Comparison of ENCODE assay signal across 18 cellular contexts in the genomic region with DNA sequence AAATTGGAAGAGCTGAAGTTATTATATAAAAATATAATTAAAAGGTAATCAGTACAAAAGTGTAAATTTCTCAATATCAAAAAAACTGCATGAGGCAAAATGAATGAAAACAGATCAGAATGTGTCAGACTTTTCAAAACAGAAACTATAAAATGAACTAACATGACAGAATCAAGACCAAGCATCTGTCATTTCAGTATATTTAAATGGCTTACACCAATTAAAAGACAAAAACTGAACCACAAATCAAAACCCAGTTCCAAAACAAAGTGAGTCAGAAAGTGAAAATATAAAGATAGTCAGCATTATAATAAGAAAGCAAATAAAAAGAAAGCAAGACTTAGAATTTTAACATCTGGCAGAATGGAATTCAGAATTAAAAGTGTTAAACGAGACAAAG.
DNase-seq lines count a peak whose midpoint lies in the region; ATAC-seq, FAIRE-seq and TF ChIP-seq lines count a peak whose summit lies in the region.
"Had no signal": no experiment of that assay in that cellular context is flagged by ENCODE, and none has a peak within 500 bp of the region (broad histone marks: within the 10 kb centered on the region; RNA-seq: fewer than 3 reads in every experiment).

No MANE protein-coding gene starts in this region.

- H3K36me3 ChIP-seq in ACC112 (ENCODE audit: insufficient read depth, low read length) (no peaks in the 10 kb centered on the region), Loucy (ENCODE audit: insufficient read depth, low read length) (no peaks in the 10 kb centered on the region), GM12878 (ENCODE audit: control insufficient read depth in 2 of 2, insufficient read depth in 2 of 2, low read length in 1 of 2) (no peaks in the 10 kb centered on the region), mesendoderm (ENCODE audit: control insufficient read depth, insufficient read depth, low read length) (no peaks in the 10 kb centered on the region)

- no peaks in the 10 kb centered on the region for H3F3A ChIP-seq in Loucy (ENCODE audit: low read depth)

- no peak overlapping the region for H2BK120ac ChIP-seq in mesendoderm (ENCODE audit: low read depth, low read length)

- no peak for TF ChIP-seq EP300 in GM12878 (IDR thresholded peaks at IDR 0.05; ENCODE audit: borderline replicate concordance in 1 of 2, control insufficient read depth in 1 of 2, low read depth in 2 of 2, low read length in 2 of 2)

- RAD21 ChIA-PET in GM12878 (lab: Charles Lee; ENCODE audit: unreplicated experiment), result no interaction called here

- intact Hi-C loops in GM12878 (cut with micrococcal nuclease; ENCODE audit: unreplicated experiment), result loop anchor here (10.0 kb wide), 1 partner anchor 279 kb away; no protein-coding TSS in a partner anchor

- no peak for FAIRE-seq in GM12878 (lab: Jason Lieb, UNC)
- FAIRE-seq: GM12892 had no signal

- H2AFZ ChIP-seq in ACC112 (ENCODE audit: low read length, unreplicated experiment) (peak overlapping the region; percentile 61), Loucy (ENCODE audit: low read length) (peak overlapping the region; percentile 52; the same call in 1 of the 2 replicates), GM12878 (ENCODE audit: control insufficient read depth, low read depth, low read length) (no peak overlapping the region)

- no peak overlapping the region for H3K4ac ChIP-seq in mesendoderm (ENCODE audit: low read depth, low read length)

- CTCF ChIA-PET in GM12878 (lab: Yijun Ruan, JAX), result no interaction called here

- H4K20me1 ChIP-seq in Loucy (ENCODE audit: insufficient read depth, low read length, poor library complexity, severe bottlenecking), result no peaks in the 10 kb centered on the region
- no peaks in the 10 kb centered on the region for H4K20me1 ChIP-seq in GM12878 (ENCODE audit: control insufficient read depth, insufficient read depth)

- no peaks in the 10 kb centered on the region for H3K79me1 ChIP-seq in mesendoderm (ENCODE audit: low read length)

- ATAC-seq in GM18867 (IDR thresholded peaks at IDR 0.05; ENCODE audit: unreplicated experiment) (peak; percentile 63), GM12878 (no peak; the same call in 2 of the 3 replicates), HG02763 (IDR thresholded peaks at IDR 0.05; ENCODE audit: unreplicated experiment) (no peak)

- H3K36me3 Mint-ChIP-seq in HFFc6 (ENCODE audit: low read depth), result no peaks in the 10 kb centered on the region

- H2BK5ac ChIP-seq in mesendoderm (ENCODE audit: low read length), result no peak overlapping the region

- no peak overlapping the region for H2BK15ac ChIP-seq in mesendoderm (replicated peaks; ENCODE audit: low read depth)

- SMC1A ChIA-PET in GM12878 (lab: Charles Lee; ENCODE audit: uncharacterized antibody, unreplicated experiment), result no interaction called here

- H3K56ac ChIP-seq in mesendoderm (ENCODE audit: low read length), result no peak overlapping the region

- no peaks in the 10 kb centered on the region for H3K79me2 ChIP-seq in ACC112 (ENCODE audit: control insufficient read depth, insufficient read depth, low read length, unreplicated experiment)
- H3K79me2 ChIP-seq in Loucy (ENCODE audit: insufficient read depth, low read length), result no peaks in the 10 kb centered on the region
- no peaks in the 10 kb centered on the region for H3K79me2 ChIP-seq in GM12878 (ENCODE audit: control insufficient read depth, insufficient read depth, low read length)
- no peaks in the 10 kb centered on the region for H3K79me2 ChIP-seq in mesendoderm (ENCODE audit: control insufficient read depth, insufficient read depth, low read length)

- H4K8ac ChIP-seq in mesendoderm (ENCODE audit: low read depth, low read length), result no peak overlapping the region

- H3K9me3 ChIP-seq in Loucy (ENCODE audit: insufficient read depth, low read depth, low read length) (no peaks in the 10 kb centered on the region), GM12878 (replicated peaks; ENCODE audit: control insufficient read depth, insufficient read depth, low read length) (no peaks in the 10 kb centered on the region)

- H3K4me3 ChIP-seq in ACC112 (ENCODE audit: low read depth, low read length) (no peak overlapping the region), Loucy (ENCODE audit: low read length, poor library complexity, severe bottlenecking) (no peak overlapping the region), GM12878 (no peak overlapping the region), mesendoderm (ENCODE audit: low read length) (no peak overlapping the region)

- H3K9me3 Mint-ChIP-seq in HFFc6, result no peaks in the 10 kb centered on the region
- H3K9me3 Mint-ChIP-seq: CD4-positive, alpha-beta T cell; H9 had no signal

- in situ Hi-C loops in GM12878 (cut with MboI), result no loop called here

- TF ChIP-seq RAD21 in GM12878 (IDR thresholded peaks at IDR 0.05; ENCODE audit: insufficient read depth, low read depth, low read length), result no peak

- BruUV-seq in GM12878 (replicated peaks; lab: Mats Ljungman, UMichigan), result no TSS peak

- no peak overlapping the region for H3K27ac ChIP-seq in ACC112 (ENCODE audit: low read depth, low read length)
- no peak overlapping the region for H3K27ac ChIP-seq in GM12878 (ENCODE audit: control insufficient read depth, insufficient read depth)
- no peak overlapping the region for H3K27ac ChIP-seq in mesendoderm (ENCODE audit: low read depth, low read length)
- H3K27ac ChIP-seq: HL-60 had no signal

- H3K27me3 ChIP-seq in ACC112 (ENCODE audit: insufficient read depth, low read length), result no peaks in the 10 kb centered on the region
- H3K27me3 ChIP-seq in Loucy (ENCODE audit: insufficient read depth, low read length, poor library complexity, severe bottlenecking), result no peaks in the 10 kb centered on the region
- H3K27me3 ChIP-seq in GM12878 (replicated peaks in 1 of 2; ENCODE audit: control insufficient read depth in 2 of 2, insufficient read depth in 2 of 2, low read length in 1 of 2), result no peaks in the 10 kb centered on the region
- H3K27me3 ChIP-seq in mesendoderm (ENCODE audit: insufficient read depth, low read length, poor library complexity), result no peaks in the 10 kb centered on the region

- H3K27me3 Mint-ChIP-seq in HFFc6 (ENCODE audit: insufficient read depth), result no peaks in the 10 kb centered on the region; the same call in 1 of the 2 replicates
- H3K27me3 Mint-ChIP-seq: CD4-positive, alpha-beta T cell had no signal

- no peak for TF ChIP-seq POLR2A in GM12878 (IDR thresholded peaks at IDR 0.05; ENCODE audit: low read depth, low read length)

- DNase-seq in GM12878 (ENCODE audit: low read depth, low spot score), result no peak
- no peak for DNase-seq in stimulated activated CD4-positive, alpha-beta T cell treated with anti-CD3 and anti-CD28 coated beads, Interleukin-4, amount 100 ng/mL, for 4 hours
- DNase-seq in mesendoderm, result no peak
- DNase-seq in HFFc6, result no peak
- DNase-seq: 8988T; ACHN; C1 segment of cervical spinal cord; Calu3; CD4-positive, alpha-beta T cell; DMS 273 treated with DMSO at 0.1 percent for 48 hours; GOT3; H9 had no signal

- H3K18ac ChIP-seq in mesendoderm (ENCODE audit: low read length), result no peak overlapping the region

- WGBS in GM12878 (ENCODE audit: insufficient coverage, insufficient replicate concordance, low lambda C conversion rate, missing lambda C conversion rate), result 4% methylated on average over 1 of the region's 1 CpG
- WGBS in mesendoderm (ENCODE audit: extremely low coverage, insufficient coverage, low lambda C conversion rate), result no CpG with 5 or more reads among the region's 1 CpG

- TF ChIP-seq CTCF in Loucy (conservative IDR thresholded peaks at IDR 0.05; ENCODE audit: low read length) (no peak), GM12878 (IDR thresholded peaks at IDR 0.05 in 2 of 3, conservative IDR thresholded peaks at IDR 0.05 in 1 of 3; ENCODE audit: control insufficient read depth in 2 of 3, extremely low read depth in 1 of 3, insufficient read depth in 1 of 3, low read depth in 3 of 3, low read length in 3 of 3) (no peak), HFFc6 (IDR thresholded peaks at IDR 0.05) (no peak)

- H3K27ac Mint-ChIP-seq in HFFc6, result no peak overlapping the region
- H3K27ac Mint-ChIP-seq: CD4-positive, alpha-beta T cell; H9 had no signal

- peaks cover 9% of the 10 kb centered on the region; the same call in 1 of the 2 replicates for H3K4me1 Mint-ChIP-seq in HFFc6 (ENCODE audit: low read depth)

- H3K4me3 Mint-ChIP-seq in HFFc6, result no peak overlapping the region
- H3K4me3 Mint-ChIP-seq: CD4-positive, alpha-beta T cell; H9 had no signal

- POLR2A ChIA-PET in GM12878 (lab: Charles Lee), result no interaction called here

- no peak overlapping the region for H4K5ac ChIP-seq in mesendoderm (ENCODE audit: low read length)

- H3K9ac ChIP-seq in Loucy (ENCODE audit: low read depth, low read length, poor library complexity, severe bottlenecking) (no peak overlapping the region), GM12878 (ENCODE audit: control insufficient read depth, insufficient read depth, low read length) (no peak overlapping the region), mesendoderm (ENCODE audit: low read length) (no peak overlapping the region)

- H3K4me2 ChIP-seq in Loucy (ENCODE audit: low read depth, low read length, poor library complexity, severe bottlenecking), result no peak overlapping the region
- H3K4me2 ChIP-seq in GM12878 (ENCODE audit: control insufficient read depth, insufficient read depth), result no peak overlapping the region
- H3K4me2 ChIP-seq in mesendoderm (ENCODE audit: low read length), result no peak overlapping the region

- no peak overlapping the region for H2AK5ac ChIP-seq in mesendoderm (ENCODE audit: low read length)

- H3K4me1 ChIP-seq in ACC112 (ENCODE audit: control insufficient read depth, insufficient read depth, low read length, unreplicated experiment) (peaks cover 3% of the 10 kb centered on the region), Loucy (ENCODE audit: insufficient read depth, low read length, poor library complexity, severe bottlenecking) (no peaks in the 10 kb centered on the region), GM12878 (ENCODE audit: control insufficient read depth, insufficient read depth, low read length) (no peaks in the 10 kb centered on the region), mesendoderm (ENCODE audit: control insufficient read depth, low read depth, low read length) (no peaks in the 10 kb centered on the region)

- H3K9me2 ChIP-seq in Loucy (replicated peaks; ENCODE audit: low read depth, low read length), result no peaks in the 10 kb centered on the region

- H3K23ac ChIP-seq in mesendoderm (ENCODE audit: low read length), result no peak overlapping the region

TF ChIP-seq in GM12878, 131 proteins besides CTCF, POLR2A, EP300 and RAD21:
- TF ChIP-seq ZSCAN29 (IDR thresholded peaks at IDR 0.05) (no peak), MTA2 (IDR thresholded peaks at IDR 0.05; ENCODE audit: low read depth) (peak; percentile 76)
